10 cellular contexts compared by ENCODE assay signal in the genomic region with DNA sequence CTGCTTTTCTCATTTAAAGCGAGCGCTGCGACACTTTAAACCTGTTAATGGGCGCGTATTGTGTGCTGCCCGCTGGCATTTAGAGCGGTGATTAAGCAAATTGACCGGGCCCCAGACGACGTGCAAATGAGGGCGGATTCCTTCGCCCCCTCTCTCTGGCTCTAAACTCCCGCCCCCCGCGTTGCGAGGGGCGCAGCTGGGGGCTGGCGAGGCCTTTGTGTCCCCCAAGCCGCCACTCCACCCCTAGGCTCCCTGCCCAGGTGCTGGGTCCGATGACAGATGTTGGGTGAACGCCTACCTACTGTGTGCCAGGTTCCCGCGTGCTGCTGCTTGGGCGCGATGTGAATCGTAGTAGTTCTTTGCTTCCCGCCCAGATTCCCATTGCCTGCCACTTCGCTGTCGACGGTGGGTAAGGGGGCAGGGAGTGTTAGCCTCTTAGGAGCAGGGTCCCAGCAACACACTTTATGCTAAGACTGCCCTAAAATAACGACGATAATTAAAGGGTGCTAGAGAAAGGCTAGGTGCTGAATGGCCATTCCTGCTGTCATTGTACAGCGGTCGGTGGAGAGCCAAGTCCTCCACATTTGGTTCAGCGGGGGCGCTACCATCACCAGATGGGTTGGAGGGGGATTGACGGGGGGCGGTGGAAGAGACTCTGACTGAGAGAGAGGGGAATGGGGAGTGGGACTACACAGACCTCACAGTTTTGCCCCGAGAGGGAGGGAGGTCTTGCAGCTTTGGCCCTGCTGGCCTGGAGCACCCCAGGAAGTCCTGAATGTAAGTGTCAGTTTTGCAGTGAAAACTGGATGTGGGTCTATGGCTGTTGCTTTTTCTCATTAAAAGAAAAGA. TPM values are rescaled to one million over a fixed set of nuclear protein-coding genes. Genes with fewer than 3 reads are reported as not detected.
A peak's percentile ranks its signal among the peaks of the same experiment; 100 is the strongest.
DNase-seq lines count a peak whose midpoint lies in the region; ATAC-seq lines count a peak whose summit lies in the region.
"Had no signal": no experiment of that assay in that cellular context is flagged by ENCODE, and none has a peak within 500 bp of the region (broad histone marks: within the 10 kb centered on the region; RNA-seq: fewer than 3 reads in every experiment).

No MANE protein-coding gene starts in this region.

- H4K8ac ChIP-seq in mesenchymal stem cell (ENCODE audit: low read length) = peak overlapping the region; percentile 7

- ATAC-seq in GM19023 (IDR thresholded peaks at IDR 0.05; ENCODE audit: unreplicated experiment) = no peak
- ATAC-seq: natural killer cell had no signal

- H3K36me3 ChIP-seq in NT2/D1 (ENCODE audit: insufficient read depth, insufficient read length, low read length) = peaks cover 14% of the 10 kb centered on the region
- no peaks in the 10 kb centered on the region for H3K36me3 ChIP-seq in ectodermal cell (ENCODE audit: control insufficient read depth, insufficient read depth, low read length)
- no peaks in the 10 kb centered on the region for H3K36me3 ChIP-seq in mesenchymal stem cell (ENCODE audit: control insufficient read depth in 1 of 2, insufficient read depth in 2 of 2, low read depth in 1 of 2, low read length in 2 of 2)
- H3K36me3 ChIP-seq in stomach smooth muscle (ENCODE audit: control insufficient read depth in 2 of 2, insufficient read depth in 2 of 2, low read length in 2 of 2) = no peaks in the 10 kb centered on the region

- peak overlapping the region in 1 of 2 experiments; percentile 66 for H3K14ac ChIP-seq in mesenchymal stem cell (ENCODE audit: low read length in 2 of 2)

- H2AFZ ChIP-seq in mesenchymal stem cell (ENCODE audit: low read depth, low read length) = no peak overlapping the region

- H2BK120ac ChIP-seq in mesenchymal stem cell (ENCODE audit: low read depth, low read length) = no peak overlapping the region

- H2BK5ac ChIP-seq in mesenchymal stem cell (ENCODE audit: low read depth, low read length, poor library complexity, severe bottlenecking) = no peak overlapping the region

- peak overlapping the region; percentile 97 for H3K4me2 ChIP-seq in mesenchymal stem cell (ENCODE audit: low read length, poor library complexity, severe bottlenecking)

- peak overlapping the region in 1 of 2 experiments; percentile 57 for H3K23ac ChIP-seq in mesenchymal stem cell (ENCODE audit: low read length in 2 of 2)

- H2BK12ac ChIP-seq in mesenchymal stem cell (ENCODE audit: low read length in 2 of 2) = peak overlapping the region in 1 of 2 experiments; percentile 23

- H3K9ac ChIP-seq in NT2/D1 (ENCODE audit: insufficient read length, low read depth) = peak overlapping the region; percentile 67
- peak overlapping the region; percentile 85 for H3K9ac ChIP-seq in mesenchymal stem cell (ENCODE audit: low read length)
- H3K9ac ChIP-seq in stomach smooth muscle (ENCODE audit: low read length in 2 of 2) = peak overlapping the region in 1 of 2 donors; percentile 51

- H3K18ac ChIP-seq in mesenchymal stem cell (ENCODE audit: low read depth in 1 of 2, low read length in 2 of 2) = no peak overlapping the region

- H3K9me3 ChIP-seq in NT2/D1 (ENCODE audit: insufficient read depth, low read length) (no peaks in the 10 kb centered on the region), ectodermal cell (ENCODE audit: control insufficient read depth, low read length) (no peaks in the 10 kb centered on the region), mesenchymal stem cell (ENCODE audit: control insufficient read depth, low read length) (no peaks in the 10 kb centered on the region), stomach smooth muscle (ENCODE audit: control insufficient read depth in 2 of 2, low read length in 2 of 2) (no peaks in the 10 kb centered on the region)

- no peak overlapping the region for H3K27ac ChIP-seq in ectodermal cell (ENCODE audit: insufficient read depth, low read depth, low read length, poor library complexity, severe bottlenecking)
- no peak overlapping the region for H3K27ac ChIP-seq in mesenchymal stem cell (ENCODE audit: low read length, poor library complexity, severe bottlenecking)
- no peak overlapping the region for H3K27ac ChIP-seq in stomach smooth muscle (ENCODE audit: low read length)

- no peak overlapping the region for H4K91ac ChIP-seq in mesenchymal stem cell (ENCODE audit: low read length)

- peak; percentile 98 for DNase-seq in NT2/D1 (ENCODE audit: low read depth, low spot score)
- no peak for DNase-seq in mesenchymal stem cell
- no peak for DNase-seq in SK-N-DZ (ENCODE audit: low spot score)
- DNase-seq in GM19240 (ENCODE audit: insufficient read length, low spot score) = no peak
- DNase-seq: effector CD4-positive, alpha-beta T cell; natural killer cell; SHP77 had no signal

- H2BK15ac ChIP-seq in mesenchymal stem cell (ENCODE audit: low read depth, poor library complexity, severe bottlenecking) = no peak overlapping the region

- peaks cover 17% of the 10 kb centered on the region for H3K79me1 ChIP-seq in mesenchymal stem cell (replicated peaks; ENCODE audit: low read length, poor library complexity, severe bottlenecking)

- H3K4me3 ChIP-seq in NT2/D1 (ENCODE audit: insufficient read length, low read depth) = peak overlapping the region; percentile 88
- H3K4me3 ChIP-seq in ectodermal cell (ENCODE audit: insufficient read depth, low read depth, low read length) = peak overlapping the region; percentile 82
- peak overlapping the region; percentile 84 to 89 for H3K4me3 ChIP-seq in mesenchymal stem cell (ENCODE audit: insufficient read depth in 1 of 2, low read depth in 1 of 2, low read length in 2 of 2)
- H3K4me3 ChIP-seq in stomach smooth muscle (ENCODE audit: low read length in 2 of 2) = peak overlapping the region; percentile 73 to 89

- no peak overlapping the region for H3K4ac ChIP-seq in mesenchymal stem cell (ENCODE audit: low read depth in 1 of 2, low read length in 2 of 2)

- H3K27me3 ChIP-seq in NT2/D1 (ENCODE audit: insufficient read depth, insufficient read length) (peaks cover 27% of the 10 kb centered on the region), ectodermal cell (ENCODE audit: control insufficient read depth, insufficient read depth, low read length, poor library complexity, severe bottlenecking) (peaks cover 13% of the 10 kb centered on the region), mesenchymal stem cell (ENCODE audit: control insufficient read depth in 1 of 2, insufficient read depth in 1 of 2, low read length in 2 of 2) (peaks cover 0 to 7% of the 10 kb centered on the region in 2 experiments), stomach smooth muscle (ENCODE audit: control insufficient read depth in 1 of 2, insufficient read depth in 2 of 2, low read length in 2 of 2) (no peaks in the 10 kb centered on the region)

- H2AK5ac ChIP-seq in mesenchymal stem cell (ENCODE audit: low read length, severe bottlenecking) = no peak overlapping the region

- 1% methylated on average over 39 of the region's 39 CpGs for WGBS in ectodermal cell, 2 experiments
- WGBS in mesenchymal stem cell = 20% methylated on average over 39 of the region's 39 CpGs

- H3K4me1 ChIP-seq in NT2/D1 (ENCODE audit: insufficient read depth, insufficient read length) (peaks cover 6% of the 10 kb centered on the region), ectodermal cell (ENCODE audit: control insufficient read depth, insufficient read depth, low read length) (peaks cover 20% of the 10 kb centered on the region), mesenchymal stem cell (ENCODE audit: control insufficient read depth, insufficient read depth, low read depth, low read length) (peaks cover 20% of the 10 kb centered on the region), stomach smooth muscle (ENCODE audit: control insufficient read depth, insufficient read depth, low read length) (peaks cover 30% of the 10 kb centered on the region)

RNA-seq across cellular contexts. Expression of a gene that starts 2.1 kb away (rescaled TPM):
- polyA plus RNA-seq in ectodermal cell (2013, experiment 1 of 4) = 43.1 TPM
- polyA plus RNA-seq in ectodermal cell (2013, experiment 2 of 4) = 40.4 TPM
- polyA plus RNA-seq in ectodermal cell (2013, experiment 3 of 4) = 33.8 TPM
- polyA plus RNA-seq in ectodermal cell (2013, experiment 4 of 4) = 38.1 TPM
- 18.8 TPM for polyA plus RNA-seq in mesenchymal stem cell (2013, experiment 1 of 2)
- 18.2 TPM for polyA plus RNA-seq in mesenchymal stem cell (2013, experiment 2 of 2)
- 0.27 TPM in 1 of 2 replicates, not detected in the other for polyA plus RNA-seq in SK-N-DZ (2014; cell fraction: cytosol; rRNA removed)
- polyA plus RNA-seq in SK-N-DZ (2014; cell fraction: nucleus; rRNA removed) = 0.40 TPM in 1 of 2 replicates, not detected in the other
